Comparison of ENCODE assay signal across 37 cellular contexts in genomic region chr19:47854459-47854858, GRCh38. TPM values are rescaled to one million over a fixed set of nuclear protein-coding genes. Genes with fewer than 3 reads are reported as not detected.
"Had no signal": no experiment of that assay in that cellular context is flagged by ENCODE, and none has a peak within 500 bp of the region (broad histone marks: within the 10 kb centered on the region; RNA-seq: fewer than 3 reads in every experiment).

No MANE protein-coding gene starts in this region.

- H3K79me2 ChIP-seq: parathyroid adenoma had no signal

- H3K9ac ChIP-seq: neural progenitor cell, parathyroid adenoma had no signal

- H3K4me1 ChIP-seq: esophagus squamous epithelium, heart right ventricle, left lung, parathyroid adenoma, right lobe of liver, thyroid gland, vagina had no signal

- H3K4me2 ChIP-seq: neural progenitor cell, smooth muscle cell had no signal

- H3K36me3 ChIP-seq: esophagus squamous epithelium, heart right ventricle, left lung, neural progenitor cell, right lobe of liver, stomach, thyroid gland, vagina had no signal

- H3K9me3 ChIP-seq: esophagus squamous epithelium, heart right ventricle, left lung, right lobe of liver, stomach, thyroid gland, vagina had no signal

- DNase-seq: effector memory CD8-positive, alpha-beta T cell; erythroblast; esophagus squamous epithelium; foreskin melanocyte; glutamatergic neuron; heart right ventricle; hippocampal formation; left cardiac atrium; left lung; mesenchymal stem cell; midbrain; right lobe of liver; stimulated activated CD4-positive, alpha-beta T cell treated with anti-CD3 and anti-CD28 coated beads, Interleukin-12 subunit alpha, Interleukin-12 subunit beta, amount 100 ng/mL, for 4 hours; stimulated activated CD4-positive, alpha-beta T cell treated with anti-CD3 and anti-CD28 coated beads, Interleukin-1b, Interleukin-23, amount 100 ng/mL, for 48 hours; stimulated activated CD4-positive, alpha-beta T cell treated with anti-CD3 and anti-CD28 coated beads, Interleukin-4, amount 100 ng/mL, for 1 hour; stimulated activated naive CD4-positive, alpha-beta T cell treated with Interleukin-2 at 50 U/mL for 16 hours; stomach; thyroid gland; trophoblast cell had no signal

- H3K27ac ChIP-seq: esophagus squamous epithelium, heart right ventricle, left lung, neural progenitor cell, parathyroid adenoma, right lobe of liver, stomach, thyroid gland, vagina had no signal

- H3K27me3 ChIP-seq: neural progenitor cell, right lobe of liver, vagina had no signal

- FAIRE-seq: endometrium, islet of Langerhans had no signal

- H3K4me3 ChIP-seq: esophagus squamous epithelium, heart right ventricle, left lung, neural progenitor cell, right lobe of liver, smooth muscle cell, stomach, thyroid gland, vagina had no signal

- ATAC-seq: effector memory CD8-positive, alpha-beta T cell; heart right ventricle; left cardiac atrium; left lung; naive thymus-derived CD4-positive, alpha-beta T cell; right lobe of liver; stimulated activated effector memory CD8-positive, alpha-beta T cell treated with anti-CD3 and anti-CD28 coated beads, Interleukin-12 subunit alpha, Interleukin-12 subunit beta, amount 100 ng/mL, for 72 hours had no signal

- H2AFZ ChIP-seq: neural progenitor cell, parathyroid adenoma had no signal

RNA-seq across cellular contexts. Expression of gene TPRX2, which starts 4.6 kb away (rescaled TPM):
- total RNA-seq: dermis microvascular lymphatic vessel endothelial cell; esophagus squamous epithelium; heart right ventricle; kidney epithelial cell; left cardiac atrium; left lung; lower leg skin; lung microvascular endothelial cell; mucosa of gallbladder; naive thymus-derived CD4-positive, alpha-beta T cell; osteoblast; progenitor cell of endocrine pancreas; right lobe of liver; smooth muscle cell; stomach; subcutaneous adipose tissue; temporal lobe; thyroid gland; ureter; vagina had no signal
- polyA plus RNA-seq: heart right ventricle; naive thymus-derived CD4-positive, alpha-beta T cell; smooth muscle cell; stomach had no signal

RNA-seq across cellular contexts. Expression of gene SULT2A1, which starts 31.7 kb away (rescaled TPM):
- total RNA-seq: dermis microvascular lymphatic vessel endothelial cell; esophagus squamous epithelium; heart right ventricle; kidney epithelial cell; left cardiac atrium; left lung; lower leg skin; lung microvascular endothelial cell; naive thymus-derived CD4-positive, alpha-beta T cell; osteoblast; progenitor cell of endocrine pancreas; smooth muscle cell; subcutaneous adipose tissue; temporal lobe; thyroid gland had no signal
- polyA plus RNA-seq: heart right ventricle; naive thymus-derived CD4-positive, alpha-beta T cell had no signal

RNA-seq across cellular contexts. Expression of gene CRX, which starts 32.7 kb away (rescaled TPM):
- total RNA-seq: dermis microvascular lymphatic vessel endothelial cell; esophagus squamous epithelium; heart right ventricle; kidney epithelial cell; left cardiac atrium; left lung; lower leg skin; lung microvascular endothelial cell; mucosa of gallbladder; naive thymus-derived CD4-positive, alpha-beta T cell; osteoblast; progenitor cell of endocrine pancreas; right lobe of liver; smooth muscle cell; stomach; subcutaneous adipose tissue; temporal lobe; thyroid gland; ureter; vagina had no signal
- polyA plus RNA-seq: heart right ventricle; naive thymus-derived CD4-positive, alpha-beta T cell; smooth muscle cell; stomach had no signal

RNA-seq across cellular contexts. Expression of gene TPRX1, which starts 50.1 kb away (rescaled TPM):
- total RNA-seq: dermis microvascular lymphatic vessel endothelial cell; esophagus squamous epithelium; heart right ventricle; kidney epithelial cell; left cardiac atrium; left lung; lower leg skin; lung microvascular endothelial cell; mucosa of gallbladder; naive thymus-derived CD4-positive, alpha-beta T cell; osteoblast; progenitor cell of endocrine pancreas; right lobe of liver; smooth muscle cell; stomach; subcutaneous adipose tissue; temporal lobe; thyroid gland; ureter; vagina had no signal
- polyA plus RNA-seq: heart right ventricle; naive thymus-derived CD4-positive, alpha-beta T cell; smooth muscle cell; stomach had no signal
